Comparison of ENCODE assay signal across 8 cellular contexts in genomic region chr15:63503739-63504246, GRCh38. TPM values are rescaled to one million over a fixed set of nuclear protein-coding genes. Genes with fewer than 3 reads are reported as not detected.
A peak's percentile ranks its signal among the peaks of the same experiment; 100 is the strongest.
DNase-seq lines count a peak whose midpoint lies in the region; ATAC-seq and FAIRE-seq lines count a peak whose summit lies in the region.

No MANE protein-coding gene starts in this region.

- FAIRE-seq in RCC 7860 (lab: Jason Lieb, UNC) = peak; percentile 42

- peak; percentile 26 for ATAC-seq in HG03060 (IDR thresholded peaks at IDR 0.05; ENCODE audit: low read depth, unreplicated experiment)

- intact Hi-C loops in head of caudate nucleus (cut with DNase I) = loop anchor here (2.0 to 5.0 kb wide), 2 partner anchors 41 to 97 kb away; no protein-coding TSS in a partner anchor

- DNase-seq in NCI-H524 (lab: John Stamatoyannopoulos, UW) (peak; percentile 41 to 56), NCI-H524 treated with DMSO at 0.1 percent for 48 hours (lab: John Stamatoyannopoulos, UW) (no peak), RCC 7860 (ENCODE audit: low spot score) (peak; percentile 93), activated gamma-delta T cell (lab: John Stamatoyannopoulos, UW) (peak; percentile 67), head of caudate nucleus (peak; percentile 38 to 91 (median 70)), pons (ENCODE audit: low spot score) (peak; percentile 53), ureter (ENCODE audit: low spot score) (peak; percentile 77)

RNA-seq across cellular contexts. Expression of gene USP3, which starts 0.6 kb away (rescaled TPM):
- total RNA-seq in ureter = 107 TPM
